1 cellular context compared by ENCODE assay signal in the genomic region with DNA sequence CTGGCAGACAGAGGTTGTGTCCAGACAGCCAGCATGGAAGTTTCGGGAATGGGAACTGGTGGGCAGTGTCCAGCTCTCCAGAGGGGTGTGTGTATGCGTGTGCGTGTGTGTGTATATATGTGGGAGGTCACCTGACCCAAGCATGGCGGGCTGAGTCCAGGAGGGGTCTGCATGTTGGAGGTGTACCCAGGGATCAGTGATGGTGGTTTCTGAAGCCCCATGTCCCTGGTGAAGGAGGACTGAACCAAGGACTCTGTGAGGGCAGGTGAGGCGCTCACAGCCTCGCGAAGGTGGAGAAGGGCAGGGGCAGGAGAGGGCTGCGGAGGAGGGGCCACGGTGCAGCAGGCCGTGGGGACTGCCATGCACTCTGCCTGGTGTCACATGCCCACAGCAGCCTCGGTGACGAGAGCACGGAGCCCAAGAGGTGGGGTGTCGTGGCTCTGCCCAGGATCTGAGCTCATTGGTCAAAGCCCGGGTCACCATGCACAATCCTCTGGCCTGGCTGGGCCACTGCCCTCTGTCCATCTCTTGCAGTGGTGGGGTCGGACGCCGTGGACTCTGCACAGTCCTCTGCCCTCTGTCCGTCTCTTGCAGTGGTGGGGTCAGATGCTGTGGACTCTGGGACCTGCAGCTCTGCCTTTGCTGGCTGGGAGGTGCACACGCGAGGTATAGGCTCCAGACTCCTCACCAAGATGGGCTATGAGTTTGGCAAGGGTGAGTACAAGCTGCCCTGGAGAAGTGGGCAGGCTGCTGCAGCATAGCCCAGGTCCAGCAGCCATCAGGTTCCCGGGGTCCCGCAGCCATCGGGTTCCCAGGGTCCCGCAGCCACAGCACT.
TF ChIP-seq lines count a peak whose summit lies in the region.

No MANE protein-coding gene starts in this region.

TF ChIP-seq in IMR-90, 13 proteins besides CTCF, POLR2A, EP300 and RAD21:
- TF ChIP-seq RFX5 (IDR thresholded peaks at IDR 0.05; ENCODE audit: low read depth, low read length): no peak
- TF ChIP-seq SMC3 (IDR thresholded peaks at IDR 0.05; ENCODE audit: low read depth, low read length): no peak
- no peak for TF ChIP-seq CHD1 (IDR thresholded peaks at IDR 0.05; ENCODE audit: low read depth, low read length)
- TF ChIP-seq MAZ (IDR thresholded peaks at IDR 0.05; ENCODE audit: borderline replicate concordance, low read depth, low read length): no peak
- TF ChIP-seq CEBPB (IDR thresholded peaks at IDR 0.05; ENCODE audit: low read depth, low read length): no peak
- TF ChIP-seq, protein P1, sequence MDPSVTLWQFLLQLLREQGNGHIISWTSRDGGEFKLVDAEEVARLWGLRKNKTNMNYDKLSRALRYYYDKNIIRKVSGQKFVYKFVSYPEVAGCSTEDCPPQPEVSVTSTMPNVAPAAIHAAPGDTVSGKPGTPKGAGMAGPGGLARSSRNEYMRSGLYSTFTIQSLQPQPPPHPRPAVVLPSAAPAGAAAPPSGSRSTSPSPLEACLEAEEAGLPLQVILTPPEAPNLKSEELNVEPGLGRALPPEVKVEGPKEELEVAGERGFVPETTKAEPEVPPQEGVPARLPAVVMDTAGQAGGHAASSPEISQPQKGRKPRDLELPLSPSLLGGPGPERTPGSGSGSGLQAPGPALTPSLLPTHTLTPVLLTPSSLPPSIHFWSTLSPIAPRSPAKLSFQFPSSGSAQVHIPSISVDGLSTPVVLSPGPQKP (IDR thresholded peaks at IDR 0.05; ENCODE audit: borderline replicate concordance, low read depth, low read length): no peak
- TF ChIP-seq BHLHE40 (IDR thresholded peaks at IDR 0.05; ENCODE audit: low read depth, low read length): no peak
- no peak for TF ChIP-seq FOS (IDR thresholded peaks at IDR 0.05; ENCODE audit: low read depth, low read length)
- TF ChIP-seq NFE2L2 (IDR thresholded peaks at IDR 0.05; ENCODE audit: low read depth, low read length): no peak
- no peak for TF ChIP-seq MXI1 (IDR thresholded peaks at IDR 0.05; ENCODE audit: borderline replicate concordance, low read depth, low read length)
- TF ChIP-seq MAFK (IDR thresholded peaks at IDR 0.05; ENCODE audit: low read depth, low read length): no peak
